In the genomic region with DNA sequence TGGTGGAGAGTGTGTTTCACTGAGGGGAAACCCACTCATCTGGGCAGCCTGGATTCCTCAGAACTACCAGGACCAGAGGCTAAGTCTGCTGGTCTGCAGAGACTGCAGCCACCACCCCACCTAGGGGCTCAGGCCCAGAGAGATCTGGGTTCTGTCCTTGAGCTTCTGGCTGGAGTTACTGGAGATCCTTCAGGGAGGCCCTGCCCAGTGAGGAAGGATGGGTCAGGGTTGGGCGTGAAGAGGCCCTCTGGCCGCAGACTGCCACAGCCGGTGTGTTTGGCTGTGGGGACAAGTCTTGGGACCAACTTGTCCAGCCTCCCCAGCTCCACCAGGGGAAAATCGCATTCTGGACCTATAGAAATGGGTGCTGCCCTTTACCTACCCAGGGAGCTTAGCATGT, we compare ENCODE assay signal across 28 cellular contexts.
"Had no signal": no experiment of that assay in that cellular context is flagged by ENCODE, and none has a peak within 500 bp of the region (broad histone marks: within the 10 kb centered on the region; RNA-seq: fewer than 3 reads in every experiment).

No MANE protein-coding gene starts in this region.

- H3K9me3 ChIP-seq: adrenal gland, body of pancreas had no signal

- H3K27me3 ChIP-seq: adrenal gland, ascending aorta, body of pancreas, brain microvascular endothelial cell, breast epithelium, cardiac muscle cell had no signal

- H3K4me1 ChIP-seq: adrenal gland, ascending aorta, body of pancreas, breast epithelium had no signal

- H3K4me3 ChIP-seq: adrenal gland, ascending aorta, body of pancreas, breast epithelium, cardiac muscle cell had no signal

- DNase-seq: activated effector memory CD4-positive, alpha-beta T cell treated with anti-CD3 and anti-CD28 coated beads, Interleukin-2, amount 50 U/mL, for 16 hours; activated effector memory CD4-positive, alpha-beta T cell treated with Interleukin-2 at 50 U/mL for 16 hours; activated gamma-delta T cell; activated gamma-delta T cell treated with Interleukin-2 at 50 U/mL for 16 hours; activated naive CD4-positive, alpha-beta T cell; activated naive CD4-positive, alpha-beta T cell treated with anti-CD3 and anti-CD28 coated beads for 36 hours; activated naive CD4-positive, alpha-beta T cell treated with anti-CD3 and anti-CD28 coated beads, Interleukin-2, amount 10 ng/mL, durations not matched to agents 7 days and 5 days; activated naive CD4-positive, alpha-beta T cell treated with anti-CD3 and anti-CD28 coated beads, Interleukin-2, amount 50 U/mL, for 16 hours; activated naive CD4-positive, alpha-beta T cell treated with Interleukin-2 at 50 U/mL for 16 hours; activated naive CD8-positive, alpha-beta T cell treated with anti-CD3 and anti-CD28 coated beads for 36 hours; activated naive CD8-positive, alpha-beta T cell treated with anti-CD3 and anti-CD28 coated beads, Interleukin-2, amount 10 ng/mL, durations not matched to agents 7 days and 5 days; activated naive CD8-positive, alpha-beta T cell treated with anti-CD3 and anti-CD28 coated beads, Interleukin-2, amount 50 U/mL, for 24 hours; activated T-cell treated with anti-CD3 and anti-CD28 coated beads, Interleukin-2, amount 50 U/mL, for 24 hours; activated T-cell treated with anti-CD3 and anti-CD28 coated beads, Interleukin-2, amount 50 U/mL, for 4 hours; activated T-cell treated with anti-CD3 and anti-CD28 coated beads, Interleukin-2, amount 50 U/mL, for 48 hours; activated T-cell treated with anti-CD3 and anti-CD28 coated beads, Interleukin-2, amount 50 U/mL, for 72 hours; amniotic stem cell; amygdala; anterior cingulate cortex; body of pancreas; brain microvascular endothelial cell; caudate nucleus; central memory CD4-positive, alpha-beta T cell; cerebellar nuclear complex had no signal

- H3K27ac ChIP-seq: adrenal gland, ascending aorta, body of pancreas, brain microvascular endothelial cell, breast epithelium, cardiac muscle cell had no signal

- H3K36me3 ChIP-seq: adrenal gland, ascending aorta, brain microvascular endothelial cell, breast epithelium, cardiac muscle cell had no signal
